8 cellular contexts compared by ENCODE assay signal in the genomic region with DNA sequence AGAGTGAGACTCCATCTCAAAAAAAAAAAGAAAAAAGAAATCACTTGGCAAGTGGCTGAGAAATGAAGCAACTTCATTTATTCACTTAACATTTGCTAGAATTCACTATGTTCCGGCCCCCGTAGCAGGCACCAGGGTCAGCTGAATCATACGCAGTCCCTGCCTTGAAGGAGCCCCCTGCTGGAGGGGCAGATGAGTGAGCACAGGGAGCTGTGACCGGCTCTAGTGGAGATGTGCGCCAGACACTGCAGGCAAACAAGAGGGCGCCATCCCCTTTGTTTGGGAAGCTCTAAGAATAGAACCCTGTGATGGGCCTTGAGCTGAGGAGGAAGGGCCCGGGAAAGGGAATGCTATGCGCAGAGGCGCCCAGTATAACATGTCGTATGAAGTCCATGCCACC. TPM values are rescaled to one million over a fixed set of nuclear protein-coding genes. Genes with fewer than 3 reads are reported as not detected.
DNase-seq lines count a peak whose midpoint lies in the region; ATAC-seq and TF ChIP-seq lines count a peak whose summit lies in the region.

No MANE protein-coding gene starts in this region.

- peak; percentile 24; the same call in 1 of the 3 replicates for ATAC-seq in RWPE2 (ENCODE audit: low read depth)
- peak; percentile 43 for ATAC-seq in foreskin keratinocyte
- no peak for ATAC-seq in GM21576 (IDR thresholded peaks at IDR 0.05; ENCODE audit: unreplicated experiment)

- peak; percentile 6 for DNase-seq in stimulated activated CD4-positive, alpha-beta T cell treated with anti-CD3 and anti-CD28 coated beads, Interleukin-4, amount 100 ng/mL, for 24 hours
- DNase-seq in stimulated activated CD4-positive, alpha-beta T cell treated with anti-CD3 and anti-CD28 coated beads, Interleukin-4, amount 100 ng/mL, for 1 hour = no peak
- DNase-seq in RWPE2 (ENCODE audit: low spot score) = no peak
- no peak for DNase-seq in foreskin keratinocyte
- no peak for DNase-seq in activated CD8-positive, alpha-beta memory T cell treated with anti-CD3 and anti-CD28 coated beads for 24 hours
- DNase-seq in activated CD8-positive, alpha-beta memory T cell treated with anti-CD3 and anti-CD28 coated beads, Interleukin-2, amount 50 U/mL, for 48 hours = no peak
- no peak for DNase-seq in suprapubic skin (ENCODE audit: low spot score in 2 of 2)

- TF ChIP-seq EP300 in suprapubic skin (IDR thresholded peaks at IDR 0.05) = no peak

- no peaks in the 10 kb centered on the region for H3K27me3 ChIP-seq in RWPE2 (ENCODE audit: insufficient read depth, poor library complexity, severe bottlenecking)
- H3K27me3 ChIP-seq in foreskin keratinocyte = no peaks in the 10 kb centered on the region
- H3K27me3 ChIP-seq in suprapubic skin = no peaks in the 10 kb centered on the region

- WGBS in suprapubic skin = 80% methylated on average over 10 of the region's 10 CpGs

- no peak for TF ChIP-seq POLR2A in suprapubic skin (IDR thresholded peaks at IDR 0.05)

- peak; percentile 45 for TF ChIP-seq CTCF in RWPE2 (IDR thresholded peaks at IDR 0.05; ENCODE audit: poor library complexity, severe bottlenecking)
- TF ChIP-seq CTCF in foreskin keratinocyte (conservative IDR thresholded peaks at IDR 0.05) = peak; percentile 68
- no peak for TF ChIP-seq CTCF in suprapubic skin (IDR thresholded peaks at IDR 0.05)

- no peaks in the 10 kb centered on the region for H3K9me3 ChIP-seq in RWPE2 (ENCODE audit: severe bottlenecking)
- H3K9me3 ChIP-seq in suprapubic skin = no peaks in the 10 kb centered on the region

- H3K4me3 ChIP-seq in RWPE2 (ENCODE audit: severe bottlenecking) (no peak overlapping the region), suprapubic skin (no peak overlapping the region)

- H3K36me3 ChIP-seq in RWPE2 (ENCODE audit: low read depth) (peaks cover 83% of the 10 kb centered on the region), suprapubic skin (peaks cover 67% of the 10 kb centered on the region)

- no peaks in the 10 kb centered on the region for H3K4me1 ChIP-seq in RWPE2 (ENCODE audit: insufficient read depth, poor library complexity, severe bottlenecking)
- H3K4me1 ChIP-seq in foreskin keratinocyte = no peaks in the 10 kb centered on the region
- H3K4me1 ChIP-seq in suprapubic skin = no peaks in the 10 kb centered on the region

- no peak overlapping the region for H3K27ac ChIP-seq in RWPE2 (ENCODE audit: poor library complexity, severe bottlenecking)
- no peak overlapping the region for H3K27ac ChIP-seq in foreskin keratinocyte
- H3K27ac ChIP-seq in suprapubic skin = no peak overlapping the region

RNA-seq across cellular contexts. Expression of a gene that starts 20.2 kb away (rescaled TPM):
- 71.0 and 80.3 TPM in 2 replicates for total RNA-seq in foreskin keratinocyte
- polyA plus RNA-seq in foreskin keratinocyte = 101 and 110 TPM in 2 replicates
- total RNA-seq in suprapubic skin = 10 to 100 TPM; 14.2 to 30.7 (median 21.9) TPM

RNA-seq across cellular contexts. Expression of a gene that starts 44.5 kb away (rescaled TPM):
- total RNA-seq in foreskin keratinocyte = 136 and 157 TPM in 2 replicates
- 279 and 299 TPM in 2 replicates for polyA plus RNA-seq in foreskin keratinocyte
- 10 to 100 TPM; 73.7 to 91.3 (median 82.1) TPM for total RNA-seq in suprapubic skin

Comparison
In these comparisons a context has a peak if more than half of its experiments do, and no peak if none do; other contexts are left out.
1. CTCF ChIP-seq: peak in RWPE2 (single experiment) and foreskin keratinocyte (single experiment); none in suprapubic skin (0 of 2).